Comparison of ENCODE assay signal across 8 cellular contexts in the genomic region with DNA sequence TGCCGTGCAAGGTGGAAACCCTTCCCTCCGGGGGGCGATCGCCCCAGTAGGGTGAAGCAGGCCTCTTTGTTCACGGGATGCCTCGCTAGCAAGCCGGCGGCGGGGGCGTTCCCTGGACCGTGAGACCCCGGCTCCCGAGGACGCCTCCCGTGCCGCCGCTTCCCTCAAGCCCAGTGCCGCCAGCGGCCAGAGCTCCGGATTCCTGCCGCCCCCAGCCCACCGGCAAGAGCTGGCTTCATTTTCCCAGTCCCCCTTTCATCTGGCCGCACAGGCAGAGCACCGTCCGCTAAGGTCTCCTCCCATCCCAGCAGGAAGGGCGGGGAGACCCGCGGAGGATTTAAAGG. TPM values are rescaled to one million over a fixed set of nuclear protein-coding genes. Genes with fewer than 3 reads are reported as not detected.
DNase-seq lines count a peak whose midpoint lies in the region; ATAC-seq, FAIRE-seq and TF ChIP-seq lines count a peak whose summit lies in the region.

No MANE protein-coding gene starts in this region.

- no peaks in the 10 kb centered on the region for H3K9me3 Mint-ChIP-seq in HFFc6

- peaks cover 4% of the 10 kb centered on the region; the same call in 1 of the 2 replicates for H3K27me3 Mint-ChIP-seq in HFFc6 (ENCODE audit: insufficient read depth)

- H4K20me1 ChIP-seq in GM12878 (ENCODE audit: control insufficient read depth, insufficient read depth) (no peaks in the 10 kb centered on the region), HepG2 (ENCODE audit: insufficient read depth, low read length) (no peaks in the 10 kb centered on the region)

- H3K79me2 ChIP-seq in GM12878 (ENCODE audit: control insufficient read depth, insufficient read depth, low read length) (peaks cover 3% of the 10 kb centered on the region), HepG2 (ENCODE audit: insufficient read depth, low read length) (no peaks in the 10 kb centered on the region)

- WGBS in GM12878 (ENCODE audit: insufficient coverage, insufficient replicate concordance, low lambda C conversion rate, missing lambda C conversion rate): 2% methylated on average over 28 of the region's 28 CpGs
- WGBS in HepG2 (ENCODE audit: low lambda C conversion rate): 0% methylated on average over 1 of the region's 28 CpGs

- TF ChIP-seq EP300 in GM12878 (IDR thresholded peaks at IDR 0.05; ENCODE audit: borderline replicate concordance in 1 of 2, control insufficient read depth in 1 of 2, low read depth in 2 of 2, low read length in 2 of 2) (no peak), HepG2 (IDR thresholded peaks at IDR 0.05; ENCODE audit: low read depth in 2 of 2, low read length in 2 of 2) (no peak), HepG2 (CRISPR knock-in tag; IDR thresholded peaks at IDR 0.05; ENCODE audit: borderline replicate concordance) (no peak; the same call in 1 of the 2 replicates)

- POLR2A ChIA-PET in GM12878 (lab: Charles Lee) (interaction anchor here (1.1 to 16.3 kb wide), 11 partner anchors 8 to 68 kb away, joined by 3 to 256 read pairs (median 11); partner anchors contain the start of gene IER5), HepG2 (lab: Yijun Ruan, JAX) (interaction anchor here (0.6 to 3.2 kb wide), 14 partner anchors 9 to 1739 kb away, joined by 3 to 57 read pairs (median 4); partner anchors contain the start of genes AXDND1, IER5 and MR1)

- RAD21 ChIA-PET in GM12878 (lab: Charles Lee; ENCODE audit: unreplicated experiment): interaction anchor here (0.6 to 26.9 kb wide), 18 partner anchors 8 to 1923 kb away, joined by 3 to 966 read pairs (median 6); partner anchors contain the start of gene MR1

- CTCF ChIA-PET in GM12878 (lab: Yijun Ruan, JAX): interaction anchor here (1.1 to 38.4 kb wide), 6 partner anchors 8 to 36 kb away, joined by 3 to 1067 read pairs (median 10); no protein-coding TSS in a partner anchor
- CTCF ChIA-PET in HepG2 (lab: Yijun Ruan, JAX; ENCODE audit: low intra/inter-chr PET ratio, low total read pairs): no interaction called here

- H2AFZ ChIP-seq in GM12878 (ENCODE audit: control insufficient read depth, low read depth, low read length) (peak overlapping the region; percentile 46), HepG2 (ENCODE audit: low read length) (no peak overlapping the region)

- no peak for ATAC-seq in GM12878
- ATAC-seq in HepG2: peak; percentile 34

- H3K36me3 ChIP-seq in SK-N-MC (ENCODE audit: insufficient read depth, low read length): no peaks in the 10 kb centered on the region
- H3K36me3 ChIP-seq in GM12878 (ENCODE audit: control insufficient read depth in 2 of 2, insufficient read depth in 2 of 2, low read length in 1 of 2): no peaks in the 10 kb centered on the region
- H3K36me3 ChIP-seq in HepG2 (replicated peaks in 1 of 2; ENCODE audit: control insufficient read depth in 1 of 2, insufficient read depth in 2 of 2, low read length in 2 of 2): no peaks in the 10 kb centered on the region

- peak overlapping the region; percentile 91 for H3K4me3 Mint-ChIP-seq in HFFc6

- H3K9ac ChIP-seq in SK-N-MC (ENCODE audit: insufficient read length): peak overlapping the region; percentile 75
- H3K9ac ChIP-seq in GM12878 (ENCODE audit: control insufficient read depth, insufficient read depth, low read length): peak overlapping the region; percentile 77
- H3K9ac ChIP-seq in HepG2 (ENCODE audit: insufficient read depth, low read depth, low read length): peak overlapping the region; percentile 65

- peak overlapping the region; percentile 8 for H3K27ac ChIP-seq in SK-N-MC
- H3K27ac ChIP-seq in GM12878 (ENCODE audit: control insufficient read depth, insufficient read depth): peak overlapping the region; percentile 70
- no peak overlapping the region for H3K27ac ChIP-seq in HepG2 (ENCODE audit: extremely low read length, insufficient read depth, low read length)

- SMC1A ChIA-PET in GM12878 (lab: Charles Lee; ENCODE audit: uncharacterized antibody, unreplicated experiment): interaction anchor here (0.8 to 39.2 kb wide), 5 partner anchors 8 to 36 kb away, joined by 4 to 1399 read pairs (median 15); no protein-coding TSS in a partner anchor

- intact Hi-C loops in GM12878 (cut with micrococcal nuclease; ENCODE audit: unreplicated experiment) (no loop called here), HepG2 (cut with micrococcal nuclease; ENCODE audit: unreplicated experiment) (loop anchor here (2.0 kb wide), 1 partner anchor 16 kb away; the partner anchor contains the start of gene IER5)

- in situ Hi-C loops in GM12878 (cut with MboI) (no loop called here), HepG2 (cut with HindIII; ENCODE audit: extremely low pct_ligation_motif_present, low pct_unique_long_range_greater_than_20kb) (no loop called here)

- no peak for DNase-seq in GM10266 (ENCODE audit: extremely low spot score)
- DNase-seq in HFFc6: no peak
- DNase-seq in SK-N-MC (ENCODE audit: low read depth, low spot score): no peak
- no peak for DNase-seq in GM12878 (ENCODE audit: low read depth, low spot score)
- peak; percentile 39 for DNase-seq in HepG2 (ENCODE audit: low spot score)
- DNase-seq in stimulated activated naive CD4-positive, alpha-beta T cell treated with Interleukin-2 at 50 U/mL for 16 hours (lab: John Stamatoyannopoulos, UW): peak; percentile 29
- DNase-seq in NCI-H446 (lab: John Stamatoyannopoulos, UW): no peak
- no peak for DNase-seq in mucosa of gallbladder (ENCODE audit: low spot score)

- H3K36me3 Mint-ChIP-seq in HFFc6 (ENCODE audit: low read depth): no peaks in the 10 kb centered on the region

- TF ChIP-seq POLR2A in GM12878 (IDR thresholded peaks at IDR 0.05; ENCODE audit: low read depth, low read length) (no peak; the same call in 1 of the 2 replicates), HepG2 (IDR thresholded peaks at IDR 0.05; ENCODE audit: insufficient read depth in 1 of 2, low read depth in 2 of 2, low read length in 2 of 2) (no peak)

- BruUV-seq in GM12878 (replicated peaks; lab: Mats Ljungman, UMichigan) (TSS peak; percentile 75), HepG2 (replicated peaks; lab: Mats Ljungman, UMichigan) (no TSS peak)

- TF ChIP-seq CTCF in GM10266 (IDR thresholded peaks at IDR 0.05; ENCODE audit: control insufficient read depth, insufficient read depth, low read depth, missing control alignments) (peak; percentile 6), HFFc6 (IDR thresholded peaks at IDR 0.05) (peak; percentile 65), GM12878 (IDR thresholded peaks at IDR 0.05 in 2 of 3, conservative IDR thresholded peaks at IDR 0.05 in 1 of 3; ENCODE audit: control insufficient read depth in 2 of 3, extremely low read depth in 1 of 3, insufficient read depth in 1 of 3, low read depth in 3 of 3, low read length in 3 of 3) (no peak), HepG2 (CRISPR knock-in tag; IDR thresholded peaks at IDR 0.05) (peak; percentile 11; the same call in 1 of the 2 replicates)

- no peak for FAIRE-seq in GM12878 (lab: Jason Lieb, UNC)
- FAIRE-seq in HepG2 (lab: Jason Lieb, UNC): no peak

- peak overlapping the region; percentile 84 for H3K27ac Mint-ChIP-seq in HFFc6

- H3K4me3 ChIP-seq in SK-N-MC (peak overlapping the region; percentile 77), GM12878 (peak overlapping the region; percentile 94), HepG2 (replicated peaks in 1 of 3; ENCODE audit: insufficient read depth in 1 of 3, low read depth in 2 of 3, low read length in 3 of 3) (peak overlapping the region; percentile 66 to 80 (median 73))

- peaks cover 50% of the 10 kb centered on the region for H3K4me1 ChIP-seq in GM12878 (ENCODE audit: control insufficient read depth, insufficient read depth, low read length)
- peaks cover 95% of the 10 kb centered on the region for H3K4me1 ChIP-seq in HepG2 (ENCODE audit: insufficient read depth, low read length)

- H3K4me1 Mint-ChIP-seq in HFFc6 (ENCODE audit: low read depth): peaks cover 82% of the 10 kb centered on the region

- H3K9me3 ChIP-seq in SK-N-MC (ENCODE audit: low read depth, low read length): no peaks in the 10 kb centered on the region
- no peaks in the 10 kb centered on the region for H3K9me3 ChIP-seq in GM12878 (replicated peaks; ENCODE audit: control insufficient read depth, insufficient read depth, low read length)
- H3K9me3 ChIP-seq in HepG2 (ENCODE audit: low read length): no peaks in the 10 kb centered on the region

- no peaks in the 10 kb centered on the region for H3K27me3 ChIP-seq in GM12878 (replicated peaks in 1 of 2; ENCODE audit: control insufficient read depth in 2 of 2, insufficient read depth in 2 of 2, low read length in 1 of 2)
- H3K27me3 ChIP-seq in HepG2 (ENCODE audit: control insufficient read depth in 1 of 2, insufficient read depth in 2 of 2, low read length in 2 of 2): peaks cover 0 to 14% of the 10 kb centered on the region in 2 experiments; a peak in 2 of 5 replicates

- TF ChIP-seq RAD21 in GM12878 (IDR thresholded peaks at IDR 0.05; ENCODE audit: insufficient read depth, low read depth, low read length) (no peak), HepG2 (CRISPR knock-in tag; IDR thresholded peaks at IDR 0.05) (no peak)

- H3K4me2 ChIP-seq in GM12878 (ENCODE audit: control insufficient read depth, insufficient read depth) (peak overlapping the region; percentile 83), HepG2 (ENCODE audit: low read depth, low read length) (peak overlapping the region; percentile 99)

RNA-seq across cellular contexts. Expression of gene IER5, which starts 16.3 kb away (rescaled TPM):
- total RNA-seq in HFFc6 (2021; fragmentation: NEBNext Ultra II Directional; extraction: Animal tissue kit (Norgen Biotek cat#: 25700)): 10 to 100 TPM; 35.7 to 49.1 (median 43.4) TPM
- total RNA-seq in GM12878 (2013; cell fraction: nucleolus; rRNA removed): 88.8 and 93.7 TPM in 2 replicates
- total RNA-seq in GM12878 (2014; rRNA removed) (65.4 and 69.4 TPM in 2 replicates), GM12878 (2014; rRNA removed; fragmentation: Illumina TruSeq; extraction: Trizol) (32.7 and 34.9 TPM in 2 replicates), GM12878 (2021) (73.9 and 75.2 TPM in 2 replicates), HepG2 (2016; rRNA removed; fragmentation: Illumina TruSeq; extraction: Trizol) (3.0 and 3.5 TPM in 2 replicates), mucosa of gallbladder (13.9 TPM)
- 6.6 TPM for polyA plus RNA-seq in GM12878 (2011; ENCODE audit: low read depth)
- polyA plus RNA-seq in GM12878 (2011; rRNA removed) (36.4 and 44.1 TPM in 2 replicates), GM12878 (2014; fragmentation: Illumina TruSeq; extraction: Trizol) (22.4 and 26.2 TPM in 2 replicates), GM12878 (2014; fragmentation: Nextera tagmentation; extraction: Ambion mirVana) (10 to 100 TPM in 1 of 2 experiments, 1 to 10 TPM in 1; 6.2 to 19.5 TPM), GM12878 (2014; rRNA removed) (52.3 and 62.0 TPM in 2 replicates), GM12878 (2016; fragmentation: Nextera tagmentation; extraction: Ambion mirVana) (10 to 100 TPM in 1 of 2 experiments, 1 to 10 TPM in 1; 4.3 to 11.7 TPM), HepG2 (2011; rRNA removed) (2.5 and 3.1 TPM in 2 replicates)
- 32.3 and 38.9 TPM in 2 replicates for polyA plus RNA-seq in GM12878 (2011; cell fraction: cytosol; rRNA removed)
- 59.7 and 70.4 TPM in 2 replicates for polyA plus RNA-seq in GM12878 (2011; cell fraction: nucleus; rRNA removed)
- 24.5 and 28.7 TPM in 2 replicates for polyA plus RNA-seq in GM12878 (2012)
- 30.4 and 44.0 TPM in 2 replicates for polyA minus RNA-seq in GM12878 (2011; rRNA and poly(A)+ RNA removed)
- polyA minus RNA-seq in GM12878 (2011; cell fraction: cytosol; rRNA and poly(A)+ RNA removed): 24.5 TPM in 2 replicates
- polyA minus RNA-seq in GM12878 (2011; cell fraction: nucleus; rRNA and poly(A)+ RNA removed): 69.0 and 99.9 TPM in 2 replicates
- total RNA-seq in HepG2 (2016; cell fraction: cytosol; rRNA removed; fragmentation: Illumina TruSeq; extraction: Trizol; ENCODE audit: low read depth): 0.71 and 0.81 TPM in 2 replicates
- 2.3 and 3.4 TPM in 2 replicates for total RNA-seq in HepG2 (2016; cell fraction: insoluble cytoplasmic fraction; rRNA removed; fragmentation: Illumina TruSeq; extraction: Trizol)
- 2.1 and 2.2 TPM in 2 replicates for total RNA-seq in HepG2 (2016; cell fraction: membrane; rRNA removed; fragmentation: Illumina TruSeq; extraction: Trizol)
- total RNA-seq in HepG2 (2016; cell fraction: nucleus; rRNA removed; fragmentation: Illumina TruSeq; extraction: Trizol): 3.7 and 4.2 TPM in 2 replicates
- 2.4 and 2.6 TPM in 2 replicates for polyA plus RNA-seq in HepG2 (2011; cell fraction: cytosol; rRNA removed)
- polyA plus RNA-seq in HepG2 (2011; cell fraction: nucleus; rRNA removed): 4.5 and 4.9 TPM in 2 replicates
- polyA plus RNA-seq in HepG2 (2012): 1.8 and 2.7 TPM in 2 replicates
- 0.26 TPM in 2 replicates for polyA plus RNA-seq in HepG2 (2016; cell fraction: cytosol; fragmentation: Illumina TruSeq; extraction: Trizol; ENCODE audit: low read depth)
- 1.9 TPM in 2 replicates for polyA plus RNA-seq in HepG2 (2016; cell fraction: insoluble cytoplasmic fraction; fragmentation: Illumina TruSeq; extraction: Trizol; ENCODE audit: low read depth)
- 0.66 and 0.70 TPM in 2 replicates for polyA plus RNA-seq in HepG2 (2016; cell fraction: membrane; fragmentation: Illumina TruSeq; extraction: Trizol; ENCODE audit: low read depth)
- polyA plus RNA-seq in HepG2 (2016; cell fraction: nucleus; fragmentation: Illumina TruSeq; extraction: Trizol; ENCODE audit: insufficient read depth, low read depth): 3.4 and 3.9 TPM in 2 replicates
- 4.2 and 7.4 TPM in 2 replicates for polyA minus RNA-seq in HepG2 (2011; rRNA and poly(A)+ RNA removed; ENCODE audit: low replicate concordance)
- 2.6 TPM in 2 replicates for polyA minus RNA-seq in HepG2 (2011; cell fraction: cytosol; rRNA and poly(A)+ RNA removed)
- 5.2 and 7.2 TPM in 2 replicates for polyA minus RNA-seq in HepG2 (2011; cell fraction: nucleus; rRNA and poly(A)+ RNA removed)

Comparison
In these comparisons a context has a peak if more than half of its experiments do, and no peak if none do; other contexts are left out.
1. DNase-seq: peak in HepG2 (single experiment) and stimulated activated naive CD4-positive, alpha-beta T cell treated with Interleukin-2 at 50 U/mL for 16 hours (single experiment); none in GM10266 (single experiment), HFFc6 (single experiment), SK-N-MC (single experiment), GM12878 (single experiment), NCI-H446 (0 of 2) and mucosa of gallbladder (single experiment).
2. CTCF ChIP-seq: peak in GM10266 (single experiment), HFFc6 (single experiment) and HepG2 (single experiment); none in GM12878 (0 of 3).
3. Peak in every context shown above with its lines, with median percentiles within 50 percentile points of each other: H3K4me3 ChIP-seq and H3K9ac ChIP-seq.